Comparison of ENCODE assay signal across 16 cellular contexts in genomic region chr6:108748959-108749358, GRCh38.
"Had no signal": no experiment of that assay in that cellular context is flagged by ENCODE, and none has a peak within 500 bp of the region (broad histone marks: within the 10 kb centered on the region; RNA-seq: fewer than 3 reads in every experiment).

No MANE protein-coding gene starts in this region.

- H3K9me3 ChIP-seq: sigmoid colon, spleen, thoracic aorta had no signal

- H3K79me2 ChIP-seq: parathyroid adenoma had no signal

- H3K36me3 ChIP-seq: sigmoid colon, spleen, thoracic aorta had no signal

- ATAC-seq: activated CD4-positive, alpha-beta T cell treated with anti-CD3 and anti-CD28 coated beads for 36 hours; effector memory CD8-positive, alpha-beta T cell; left lobe of liver; stimulated activated naive B cell treated with anti-CD40 and anti-IgM and Interleukin-4, amounts not matched to agents 10 μg/mL and 1 μg/mL and 100 μg/mL, for 72 hours; WTC11 had no signal

- H3K27ac ChIP-seq: parathyroid adenoma, sigmoid colon, spleen, thoracic aorta had no signal

- H3K4me1 ChIP-seq: parathyroid adenoma had no signal

- H3K4me3 ChIP-seq: sigmoid colon, spleen, thoracic aorta had no signal

- H3K27me3 ChIP-seq: sigmoid colon, spleen had no signal

- DNase-seq: activated CD4-positive, alpha-beta T cell treated with anti-CD3 and anti-CD28 coated beads for 36 hours; activated CD4-positive, alpha-beta T cell treated with anti-CD3 and anti-CD28 coated beads, Interleukin-2, amount 50 U/mL, for 48 hours; amniotic stem cell; dermis blood vessel endothelial cell; effector memory CD8-positive, alpha-beta T cell; foreskin fibroblast; hippocampal formation; kidney; midbrain; sigmoid colon; spleen; stimulated activated naive B cell treated with anti-CD40 and anti-IgM and Interleukin-4, amounts not matched to agents 10 μg/mL and 1 μg/mL and 100 μg/mL, for 72 hours had no signal

- H2AFZ ChIP-seq: parathyroid adenoma had no signal
